In genomic region chr5:62178258-62178657, GRCh38 we compare ENCODE assay signal across 28 cellular contexts.
"Had no signal": no experiment of that assay in that cellular context is flagged by ENCODE, and none has a peak within 500 bp of the region (broad histone marks: within the 10 kb centered on the region; RNA-seq: fewer than 3 reads in every experiment).

No MANE protein-coding gene starts in this region.

- H3K4me3 ChIP-seq: left lung, lower lobe of right lung, ovary, right atrium auricular region, right lobe of liver, smooth muscle cell, tibial nerve, upper lobe of right lung had no signal

- H3K4me3 Mint-ChIP-seq: immature natural killer cell; mesothelial cell of epicardium; naive B cell; natural killer cell; nephron progenitor cell; stimulated activated memory B cell treated with anti-CD40 and anti-IgM and Interleukin-4, amounts not matched to agents 10 μg/mL and 1 μg/mL and 100 μg/mL, for 72 hours; stimulated activated naive CD8-positive, alpha-beta T cell treated with anti-CD3 and anti-CD28 coated beads, Interleukin-15, amount 100 ng/mL, for 72 hours had no signal

- H3K4me2 ChIP-seq: smooth muscle cell had no signal

- H3K9me3 ChIP-seq: left lung, lower lobe of right lung, ovary, right atrium auricular region, right lobe of liver, tibial nerve, upper lobe of right lung had no signal

- H3K36me3 Mint-ChIP-seq: immature natural killer cell; mesothelial cell of epicardium; naive B cell; natural killer cell; stimulated activated memory B cell treated with anti-CD40 and anti-IgM and Interleukin-4, amounts not matched to agents 10 μg/mL and 1 μg/mL and 100 μg/mL, for 72 hours had no signal

- H3K27me3 ChIP-seq: left lung, ovary, right atrium auricular region, right lobe of liver, tibial nerve, upper lobe of right lung had no signal

- H3K9me3 Mint-ChIP-seq: immature natural killer cell; mesothelial cell of epicardium; natural killer cell; nephron progenitor cell; stimulated activated memory B cell treated with anti-CD40 and anti-IgM and Interleukin-4, amounts not matched to agents 10 μg/mL and 1 μg/mL and 100 μg/mL, for 72 hours; stimulated activated naive CD8-positive, alpha-beta T cell treated with anti-CD3 and anti-CD28 coated beads, Interleukin-15, amount 100 ng/mL, for 72 hours had no signal

- H3K4me1 Mint-ChIP-seq: immature natural killer cell; mesothelial cell of epicardium; naive B cell; natural killer cell; nephron progenitor cell; stimulated activated memory B cell treated with anti-CD40 and anti-IgM and Interleukin-4, amounts not matched to agents 10 μg/mL and 1 μg/mL and 100 μg/mL, for 72 hours; stimulated activated naive CD8-positive, alpha-beta T cell treated with anti-CD3 and anti-CD28 coated beads, Interleukin-15, amount 100 ng/mL, for 72 hours had no signal

- H3K4me1 ChIP-seq: left lung, lower lobe of right lung, right atrium auricular region, right lobe of liver, tibial nerve, upper lobe of right lung had no signal

- H3K36me3 ChIP-seq: left lung, lower lobe of right lung, ovary, right atrium auricular region, right lobe of liver, tibial nerve, upper lobe of right lung had no signal

- DNase-seq: hypothalamus; immature natural killer cell; kidney; left colon; left lung; lower lobe of right lung; mesendoderm; naive B cell; natural killer cell; nephron progenitor cell; ovary; right lobe of liver; stimulated activated CD4-positive, alpha-beta T cell treated with anti-CD3 and anti-CD28 coated beads, Interleukin-1b, Interleukin-23, amount 100 ng/mL, for 48 hours; stimulated activated CD4-positive, alpha-beta T cell treated with anti-CD3 and anti-CD28 coated beads, Interleukin-2, amount 100 ng/mL, for 48 hours; stimulated activated CD4-positive, alpha-beta T cell treated with anti-CD3 and anti-CD28 coated beads, Interleukin-4, amount 100 ng/mL, for 4 hours; stimulated activated CD8-positive, alpha-beta memory T cell treated with anti-CD3 and anti-CD28 coated beads, Interleukin-4, amount 100 ng/mL, for 48 hours; stimulated activated naive CD4-positive, alpha-beta T cell treated with Interleukin-2 at 50 U/mL for 16 hours; stimulated activated naive CD8-positive, alpha-beta T cell treated with anti-CD3 and anti-CD28 coated beads, Interleukin-15, amount 100 ng/mL, for 72 hours; substantia nigra; upper lobe of right lung had no signal

- ATAC-seq: left colon; left lung; lower lobe of right lung; natural killer cell; right lobe of liver; stimulated activated memory B cell treated with anti-CD40 and anti-IgM and Interleukin-4, amounts not matched to agents 10 μg/mL and 1 μg/mL and 100 μg/mL, for 72 hours; stimulated activated naive CD8-positive, alpha-beta T cell treated with anti-CD3 and anti-CD28 coated beads, Interleukin-15, amount 100 ng/mL, for 72 hours; upper lobe of right lung had no signal

- H3K27ac ChIP-seq: left lung, lower lobe of right lung, ovary, right atrium auricular region, right lobe of liver, tibial nerve, upper lobe of right lung had no signal

- H3K27ac Mint-ChIP-seq: immature natural killer cell; mesothelial cell of epicardium; naive B cell; natural killer cell; nephron progenitor cell; progenitor cell of endocrine pancreas; stimulated activated memory B cell treated with anti-CD40 and anti-IgM and Interleukin-4, amounts not matched to agents 10 μg/mL and 1 μg/mL and 100 μg/mL, for 72 hours; stimulated activated naive CD8-positive, alpha-beta T cell treated with anti-CD3 and anti-CD28 coated beads, Interleukin-15, amount 100 ng/mL, for 72 hours had no signal

- FAIRE-seq: islet of Langerhans, kidney, urothelium cell line had no signal
